ENCODE assay signal across 9 cellular contexts in genomic region chr15:33215941-33216872, GRCh38. TPM values are rescaled to one million over a fixed set of nuclear protein-coding genes. Genes with fewer than 3 reads are reported as not detected.
DNase-seq lines count a peak whose midpoint lies in the region; ATAC-seq, FAIRE-seq and TF ChIP-seq lines count a peak whose summit lies in the region.
"Had no signal": no experiment of that assay in that cellular context is flagged by ENCODE, and none has a peak within 500 bp of the region (broad histone marks: within the 10 kb centered on the region; RNA-seq: fewer than 3 reads in every experiment).

No MANE protein-coding gene starts in this region.

- no peaks in the 10 kb centered on the region for H3K79me2 ChIP-seq in Loucy (ENCODE audit: insufficient read depth, low read length)
- H3K79me2 ChIP-seq in K562 (ENCODE audit: control insufficient read depth, insufficient read depth, low read length): no peaks in the 10 kb centered on the region

- no peak overlapping the region for H3K27ac ChIP-seq in K562 (ENCODE audit: extremely low read depth, low read depth, low read length)
- no peak overlapping the region for H3K27ac ChIP-seq in vagina

- no peak for TF ChIP-seq EP300 in K562 (IDR thresholded peaks at IDR 0.05; ENCODE audit: low read length)

- H4K20me1 ChIP-seq in Loucy (ENCODE audit: insufficient read depth, low read length, poor library complexity, severe bottlenecking): no peaks in the 10 kb centered on the region
- H4K20me1 ChIP-seq in K562 (replicated peaks; ENCODE audit: control insufficient read depth, insufficient read depth, low read length): no peaks in the 10 kb centered on the region

- 0% methylated on average over 3 of the region's 3 CpGs for WGBS in K562 (ENCODE audit: insufficient coverage, low coverage, missing lambda C conversion rate)

- H3K4me3 ChIP-seq in Loucy (ENCODE audit: low read length, poor library complexity, severe bottlenecking): no peak overlapping the region
- H3K4me3 ChIP-seq in K562: no peak overlapping the region
- H3K4me3 ChIP-seq in vagina: no peak overlapping the region

- CTCF ChIA-PET in K562 (lab: Yijun Ruan, JAX; ENCODE audit: low intra/inter-chr PET ratio): no interaction called here

- DNase-seq in Daoy (ENCODE audit: low read depth) (peak; percentile 25), K562 (ENCODE audit: extremely low read depth in 1 of 4, low spot score in 3 of 4) (peak in 3 of 4 experiments; percentile 15 to 16 (median 15)), myocyte (ENCODE audit: low read depth) (peak; percentile 31), NCI-H774 (lab: John Stamatoyannopoulos, UW) (no peak), vagina (ENCODE audit: extremely low spot score in 2 of 2) (no peak), HuH-7 (ENCODE audit: low spot score) (no peak)
- no peak for DNase-seq in activated CD4-positive, alpha-beta T cell treated with anti-CD3 and anti-CD28 coated beads for 4 hours
- DNase-seq: effector memory CD4-positive, alpha-beta T cell had no signal

- BruUV-seq in K562 (replicated peaks; lab: Mats Ljungman, UMichigan): no TSS peak

- ATAC-seq in K562: peak; percentile 62; the same call in 2 of the 3 replicates

- no peaks in the 10 kb centered on the region for H3K9me3 ChIP-seq in Loucy (ENCODE audit: insufficient read depth, low read depth, low read length)
- no peaks in the 10 kb centered on the region for H3K9me3 ChIP-seq in K562 (replicated peaks; ENCODE audit: control insufficient read depth, insufficient read depth, low read depth, low read length)
- H3K9me3 ChIP-seq in vagina: no peaks in the 10 kb centered on the region

- peak; percentile 64 for TF ChIP-seq CTCF in Loucy (conservative IDR thresholded peaks at IDR 0.05; ENCODE audit: low read length)
- TF ChIP-seq CTCF in K562 (IDR thresholded peaks at IDR 0.05 in 2 of 3, conservative IDR thresholded peaks at IDR 0.05 in 1 of 3; ENCODE audit: insufficient read depth in 2 of 3, low read depth in 1 of 3, low read length in 3 of 3): peak; percentile 32 to 57 (median 39); a peak in 3 of 6 replicates
- TF ChIP-seq CTCF in vagina (IDR thresholded peaks at IDR 0.05): no peak

- H3K9ac ChIP-seq in Loucy (ENCODE audit: low read depth, low read length, poor library complexity, severe bottlenecking) (no peak overlapping the region), K562 (ENCODE audit: insufficient read depth in 1 of 2, low read depth in 2 of 2, low read length in 2 of 2) (no peak overlapping the region)

- H2AFZ ChIP-seq in Loucy (ENCODE audit: low read length) (peak overlapping the region; percentile 25; the same call in 1 of the 2 replicates), K562 (ENCODE audit: low read depth, low read length) (no peak overlapping the region)

- no peak for TF ChIP-seq RAD21 in K562 (CRISPR knock-in tag; conservative IDR thresholded peaks at IDR 0.05 in 1 of 2, IDR thresholded peaks at IDR 0.05 in 1 of 2)

- H3K4me1 ChIP-seq in Loucy (ENCODE audit: insufficient read depth, low read length, poor library complexity, severe bottlenecking) (peaks cover 20% of the 10 kb centered on the region), K562 (replicated peaks in 1 of 2; ENCODE audit: control insufficient read depth in 2 of 2, insufficient read depth in 2 of 2, low read length in 2 of 2) (no peaks in the 10 kb centered on the region), vagina (no peaks in the 10 kb centered on the region)

- H3F3A ChIP-seq in Loucy (ENCODE audit: low read depth): no peaks in the 10 kb centered on the region

- in situ Hi-C loops in K562 (cut with MboI): no loop called here

- no peaks in the 10 kb centered on the region for H3K36me3 ChIP-seq in Loucy (ENCODE audit: insufficient read depth, low read length)
- no peaks in the 10 kb centered on the region for H3K36me3 ChIP-seq in K562 (ENCODE audit: control insufficient read depth, insufficient read depth, low read length)
- no peaks in the 10 kb centered on the region for H3K36me3 ChIP-seq in vagina

- no peaks in the 10 kb centered on the region for H3K9me2 ChIP-seq in Loucy (replicated peaks; ENCODE audit: low read depth, low read length)

- peak; percentile 44 for FAIRE-seq in K562 (lab: Jason Lieb, UNC)

- H3K4me2 ChIP-seq in Loucy (ENCODE audit: low read depth, low read length, poor library complexity, severe bottlenecking) (no peak overlapping the region), K562 (ENCODE audit: insufficient read depth, low read length) (no peak overlapping the region)

- H3K27me3 ChIP-seq in Loucy (ENCODE audit: insufficient read depth, low read length, poor library complexity, severe bottlenecking) (no peaks in the 10 kb centered on the region), K562 (ENCODE audit: control insufficient read depth in 2 of 2, insufficient read depth in 2 of 2, low read length in 2 of 2) (no peaks in the 10 kb centered on the region), vagina (no peaks in the 10 kb centered on the region)

- intact Hi-C loops in K562 (cut with micrococcal nuclease): no loop called here
- intact Hi-C loops in vagina (cut with DNase I): no loop called here

- TF ChIP-seq POLR2A in K562 (conservative IDR thresholded peaks at IDR 0.05) (no peak), vagina (IDR thresholded peaks at IDR 0.05) (no peak)

- no peaks in the 10 kb centered on the region for H3K9me1 ChIP-seq in K562 (ENCODE audit: control insufficient read depth, insufficient read depth, low read length)

- POLR2A ChIA-PET in K562 (lab: Yijun Ruan, JAX): no interaction called here

TF ChIP-seq in K562, 482 proteins besides CTCF, POLR2A, EP300 and RAD21:
- TF ChIP-seq ZNF778 (CRISPR knock-in tag; IDR thresholded peaks at IDR 0.05) (no peak), ZNF263 (CRISPR knock-in tag; IDR thresholded peaks at IDR 0.05; ENCODE audit: borderline replicate concordance) (peak; percentile 79)
TF ChIP-seq in K562: peak in this region for 1.

RNA-seq across cellular contexts. Expression of gene FMN1, which starts 21.7 kb away (rescaled TPM):
- 4.9 and 5.7 TPM in 2 replicates for total RNA-seq in Daoy (2014; rRNA removed; shearing (Covaris generic))
- 0.40 TPM in 1 of 2 replicates, not detected in the other for total RNA-seq in K562 (2011; cell fraction: chromatin; rRNA removed; ENCODE audit: low replicate concordance)
- total RNA-seq in K562 (2011; cell fraction: nucleolus; rRNA removed): not detected in 2 replicates
- total RNA-seq in K562 (2011; cell fraction: nucleoplasm; rRNA removed): 0.37 TPM in 1 of 2 replicates, not detected in the other
- total RNA-seq in K562 (2014; rRNA removed) (not detected in 2 replicates), K562 (2014; rRNA removed; fragmentation: Illumina TruSeq; extraction: Trizol) (not detected in 2 replicates), K562 (2015; rRNA removed; fragmentation: Illumina TruSeq; extraction: Trizol) (0.04 TPM in 1 of 2 replicates, not detected in the other), K562 (2021) (0.07 TPM in 2 replicates), myocyte (20.8 and 26.6 TPM in 2 replicates), vagina (20.1 TPM)
- polyA plus RNA-seq in K562 (2011; rRNA removed) (not detected in 2 replicates), K562 (2014; fragmentation: Illumina TruSeq; extraction: Trizol) (not detected in 2 replicates), K562 (2014; fragmentation: Nextera tagmentation; extraction: Ambion mirVana) (not detected), K562 (2014; rRNA removed) (0.03 TPM in 1 of 2 replicates, not detected in the other)
- polyA plus RNA-seq in K562 (2011; cell fraction: cytosol; rRNA removed): not detected in 2 replicates
- polyA plus RNA-seq in K562 (2011; cell fraction: nucleus; rRNA removed): 0.01 TPM in 1 of 2 replicates, not detected in the other
- 0.01 and 0.55 TPM in 2 replicates for polyA plus RNA-seq in K562 (2012)
- polyA minus RNA-seq in K562 (2011; rRNA and poly(A)+ RNA removed): 0.04 TPM in 1 of 2 replicates, not detected in the other
- polyA minus RNA-seq in K562 (2011; cell fraction: cytosol; rRNA and poly(A)+ RNA removed): 0.19 TPM in 1 of 2 replicates, not detected in the other
- polyA minus RNA-seq in K562 (2011; cell fraction: nucleus; rRNA and poly(A)+ RNA removed): not detected in 2 replicates
- 6.2 TPM for polyA plus RNA-seq in myocyte (2012)

Comparison
In these comparisons a context has a peak if more than half of its experiments do, and no peak if none do; other contexts are left out.
1. DNase-seq: peak in Daoy (single experiment), K562 (3 of 4) and myocyte (single experiment); none in NCI-H774 (single experiment), vagina (0 of 2), HuH-7 (single experiment) and activated CD4-positive, alpha-beta T cell treated with anti-CD3 and anti-CD28 coated beads for 4 hours (0 of 2).
2. CTCF ChIP-seq: peak in Loucy (single experiment) and K562 (3 of 3); none in vagina (0 of 3).